In genomic region chr17:71709974-71710373, GRCh38 we compare ENCODE assay signal across 1 cellular context.
TF ChIP-seq lines count a peak whose summit lies in the region.

No MANE protein-coding gene starts in this region.

TF ChIP-seq in HepG2, 621 proteins besides CTCF, POLR2A, EP300 and RAD21 (continued from another document):
- TF ChIP-seq ATF4 (CRISPR knock-in tag; IDR thresholded peaks at IDR 0.05): no peak
- TF ChIP-seq ZNF574 (CRISPR knock-in tag; IDR thresholded peaks at IDR 0.05): no peak
- no peak for TF ChIP-seq MAFF (IDR thresholded peaks at IDR 0.05; ENCODE audit: low read depth, low read length)
- no peak for TF ChIP-seq ZBTB20 (CRISPR knock-in tag; IDR thresholded peaks at IDR 0.05; ENCODE audit: borderline replicate concordance, low read depth)
- TF ChIP-seq IRF2 (CRISPR knock-in tag; IDR thresholded peaks at IDR 0.05): no peak
- TF ChIP-seq ZFP62 (CRISPR knock-in tag; IDR thresholded peaks at IDR 0.05): no peak
- no peak for TF ChIP-seq RFXANK (CRISPR knock-in tag; IDR thresholded peaks at IDR 0.05)
- no peak for TF ChIP-seq JARID2 (CRISPR knock-in tag; IDR thresholded peaks at IDR 0.05; ENCODE audit: insufficient replicate concordance)
- TF ChIP-seq ZFP36L1 (CRISPR knock-in tag; IDR thresholded peaks at IDR 0.05): no peak
- no peak for TF ChIP-seq RBM22 (optimal IDR thresholded peaks at IDR 0.05; ENCODE audit: low read length)
